ENCODE assay signal across 9 cellular contexts in the genomic region with DNA sequence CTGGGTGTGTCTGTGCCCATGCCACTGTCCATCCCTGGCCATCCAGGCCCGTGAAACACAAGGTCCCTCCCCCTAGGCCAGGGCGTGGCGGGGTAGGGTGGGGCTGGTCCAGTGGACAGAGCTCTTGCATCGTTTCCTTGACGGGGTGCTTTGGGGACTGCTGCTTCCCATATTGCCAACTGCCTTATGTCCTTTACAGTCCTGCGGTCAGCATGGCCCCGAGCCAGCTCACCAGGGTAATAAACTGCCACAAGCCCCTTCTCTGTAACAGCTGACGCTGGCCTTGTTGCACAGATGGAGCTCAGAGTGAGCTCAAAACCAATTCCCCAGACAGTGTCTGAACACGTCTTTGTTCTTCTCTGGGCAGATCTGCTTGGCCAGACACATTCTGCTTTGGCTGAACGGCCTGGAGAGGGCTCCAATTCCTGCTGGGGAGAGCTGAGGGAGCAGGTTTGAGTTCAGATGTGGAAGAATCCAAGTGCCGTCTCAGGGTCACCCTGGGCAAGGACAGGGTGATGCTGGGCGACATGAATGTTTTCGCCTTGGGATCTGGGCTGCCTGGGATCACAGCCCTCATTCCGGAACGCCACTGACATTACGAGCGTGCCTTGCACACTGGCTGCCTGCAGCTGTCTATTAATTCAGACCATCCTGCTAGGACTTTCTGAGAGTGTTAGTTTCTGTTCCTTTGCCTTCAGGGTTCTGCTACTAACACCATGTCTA.
A peak's percentile ranks its signal among the peaks of the same experiment; 100 is the strongest.
DNase-seq lines count a peak whose midpoint lies in the region; ATAC-seq and TF ChIP-seq lines count a peak whose summit lies in the region.
"Had no signal": no experiment of that assay in that cellular context is flagged by ENCODE, and none has a peak within 500 bp of the region (broad histone marks: within the 10 kb centered on the region; RNA-seq: fewer than 3 reads in every experiment).

No MANE protein-coding gene starts in this region.

- H3K4me3 ChIP-seq in fibroblast of mammary gland (ENCODE audit: control insufficient read depth, low read depth, low read length): no peak overlapping the region

- TF ChIP-seq CTCF in fibroblast of mammary gland (conservative IDR thresholded peaks at IDR 0.05; ENCODE audit: control insufficient read depth, insufficient read depth, low read depth, low read length): peak; percentile 24

- intact Hi-C loops in posterior cingulate gyrus (cut with DNase I): loop anchor here (10.0 kb wide), 1 partner anchor 937 kb away; no protein-coding TSS in a partner anchor

- DNase-seq in ELF-1 (ENCODE audit: low read depth, low spot score) (peak; percentile 41), NOMO-1 treated with dmso at 0.1 percent for 144 hours (lab: John Stamatoyannopoulos, UW; ENCODE audit: unreplicated experiment) (peak; percentile 85), fibroblast of mammary gland (ENCODE audit: low read depth) (peak; percentile 71), posterior cingulate gyrus (peak in 8 of 10 donors; percentile 44 to 94 (median 58)), NCI-H2107 (lab: John Stamatoyannopoulos, UW) (no peak)
- no peak for DNase-seq in stimulated activated naive CD4-positive, alpha-beta T cell treated with Interleukin-2 at 50 U/mL for 16 hours (lab: John Stamatoyannopoulos, UW)

- ATAC-seq in HG03460 (IDR thresholded peaks at IDR 0.05; ENCODE audit: unreplicated experiment) (no peak), HG02840 (IDR thresholded peaks at IDR 0.05; ENCODE audit: low FRiP score, unreplicated experiment) (no peak)
- ATAC-seq: T-cell had no signal

Comparison
In these comparisons a context has a peak if more than half of its experiments do, and no peak if none do; other contexts are left out.
1. DNase-seq: peak in ELF-1 (single experiment), NOMO-1 treated with dmso at 0.1 percent for 144 hours (single experiment), fibroblast of mammary gland (single experiment) and posterior cingulate gyrus (8 of 10); none in NCI-H2107 (single experiment) and stimulated activated naive CD4-positive, alpha-beta T cell treated with Interleukin-2 at 50 U/mL for 16 hours (single experiment).